8 cellular contexts compared by ENCODE assay signal in the genomic region with DNA sequence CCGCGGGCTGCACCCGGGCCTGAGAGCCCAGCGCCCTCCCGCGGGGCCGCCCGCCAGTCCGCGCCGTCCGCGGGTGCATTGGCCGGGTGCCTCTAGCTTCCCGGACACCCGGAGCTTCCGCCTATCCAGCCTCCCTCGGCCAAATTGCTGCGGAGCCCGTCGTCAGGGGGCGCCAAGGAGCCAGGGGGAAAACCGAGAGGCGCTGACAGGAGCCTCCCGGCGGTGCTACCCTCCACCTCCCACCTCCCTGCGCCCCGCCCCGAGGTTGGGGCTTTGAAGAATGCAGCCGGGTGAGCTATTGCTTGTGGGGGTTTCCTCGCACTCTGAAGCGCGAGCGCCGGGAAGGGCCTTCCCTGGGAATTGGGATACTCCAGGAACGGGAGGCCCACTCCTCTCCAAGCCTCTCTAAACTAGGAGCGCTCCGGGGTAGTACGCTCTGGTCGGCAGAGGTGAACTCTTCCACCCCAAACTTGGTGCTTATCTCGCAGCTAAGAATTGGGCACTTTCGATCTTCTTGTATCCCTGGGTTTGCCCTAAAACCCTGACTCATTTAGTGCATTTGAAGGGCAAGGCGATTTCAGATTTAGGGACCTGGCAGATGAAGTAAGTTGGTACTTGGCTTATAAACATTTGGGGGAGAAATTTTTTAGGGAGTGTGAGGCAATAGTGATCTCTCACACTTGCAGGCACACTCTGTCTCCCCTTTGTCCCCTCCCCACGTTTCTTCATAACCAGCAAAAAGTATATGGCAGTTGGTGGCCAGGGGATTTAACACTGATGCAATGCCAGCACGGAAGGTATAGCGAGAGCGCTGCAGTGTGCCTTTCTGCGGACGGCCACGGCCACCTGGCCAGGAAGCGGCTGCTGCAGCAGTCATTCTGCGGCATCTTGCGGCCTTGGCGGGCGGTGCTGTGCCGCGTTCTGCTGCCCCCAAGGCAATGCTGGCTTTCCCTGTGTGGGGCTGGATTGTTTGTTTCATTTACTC. TPM values are rescaled to one million over a fixed set of nuclear protein-coding genes. Genes with fewer than 3 reads are reported as not detected.
DNase-seq lines count a peak whose midpoint lies in the region; ATAC-seq, FAIRE-seq and TF ChIP-seq lines count a peak whose summit lies in the region.

No MANE protein-coding gene starts in this region.

- no peaks in the 10 kb centered on the region for H3K36me3 ChIP-seq in CD8-positive, alpha-beta T cell (ENCODE audit: insufficient read depth, low read length)
- no peaks in the 10 kb centered on the region for H3K36me3 ChIP-seq in endothelial cell of umbilical vein (ENCODE audit: control insufficient read depth in 2 of 2, extremely low read depth in 1 of 2, insufficient read depth in 2 of 2, low read length in 2 of 2)

- H3K9ac ChIP-seq in endothelial cell of umbilical vein (replicated peaks; ENCODE audit: extremely low read depth, insufficient read depth, low read length), result peak overlapping the region; percentile 65

- peak in 4 of 7 experiments; percentile 37 to 52 (median 42) for DNase-seq in CD8-positive, alpha-beta T cell
- DNase-seq in GM19239 (ENCODE audit: insufficient read length, low spot score) (peak; percentile 53), NCI-H526 (lab: John Stamatoyannopoulos, UW) (peak; percentile 48 to 89), endothelial cell of umbilical vein (ENCODE audit: low read depth, low spot score) (peak; percentile 83), mesothelial cell of epicardium (ENCODE audit: low spot score in 2 of 2, unreplicated experiment in 2 of 2) (peak; percentile 76 to 93)
- peak; percentile 81 for DNase-seq in activated CD8-positive, alpha-beta T cell treated with anti-CD3 and anti-CD28 coated beads for 36 hours
- peak; percentile 26 for DNase-seq in stimulated activated CD8-positive, alpha-beta memory T cell treated with anti-CD3 and anti-CD28 coated beads, Interleukin-7, amount 100 ng/mL, for 24 hours (ENCODE audit: low read depth)

- peak overlapping the region; percentile 98 for H3K4me2 ChIP-seq in endothelial cell of umbilical vein (ENCODE audit: insufficient read depth, low read length)

- peaks cover 7% of the 10 kb centered on the region for H3K27me3 ChIP-seq in CD8-positive, alpha-beta T cell (ENCODE audit: insufficient read depth, low read length)
- H3K27me3 ChIP-seq in endothelial cell of umbilical vein (ENCODE audit: control insufficient read depth in 2 of 2, insufficient read depth in 2 of 2, low read length in 2 of 2), result no peaks in the 10 kb centered on the region

- no peak for TF ChIP-seq CTCF in CD8-positive, alpha-beta T cell (IDR thresholded peaks at IDR 0.05)
- peak; percentile 64 for TF ChIP-seq CTCF in activated CD8-positive, alpha-beta T cell treated with anti-CD3 and anti-CD28 coated beads for 36 hours (IDR thresholded peaks at IDR 0.05)
- TF ChIP-seq CTCF in endothelial cell of umbilical vein (IDR thresholded peaks at IDR 0.05; ENCODE audit: extremely low read depth in 1 of 2, insufficient read depth in 1 of 2, low read depth in 1 of 2, low read length in 2 of 2), result peak; percentile 82 to 88
- peak; percentile 69 for TF ChIP-seq CTCF in mesothelial cell of epicardium (IDR thresholded peaks at IDR 0.05; ENCODE audit: unreplicated experiment)

- TSS peak; percentile 19 for BruUV-seq in endothelial cell of umbilical vein (replicated peaks; lab: Mats Ljungman, UMichigan)

- peaks cover 2% of the 10 kb centered on the region for H3K36me3 Mint-ChIP-seq in CD8-positive, alpha-beta T cell
- H3K36me3 Mint-ChIP-seq in activated CD8-positive, alpha-beta T cell treated with anti-CD3 and anti-CD28 coated beads for 36 hours (ENCODE audit: low read depth), result no peaks in the 10 kb centered on the region
- H3K36me3 Mint-ChIP-seq in mesothelial cell of epicardium, result no peaks in the 10 kb centered on the region

- peaks cover 62% of the 10 kb centered on the region for H3K27me3 Mint-ChIP-seq in CD8-positive, alpha-beta T cell (ENCODE audit: low read depth)
- H3K27me3 Mint-ChIP-seq in activated CD8-positive, alpha-beta T cell treated with anti-CD3 and anti-CD28 coated beads for 36 hours, result peaks cover 54% of the 10 kb centered on the region
- peaks cover 13% of the 10 kb centered on the region for H3K27me3 Mint-ChIP-seq in mesothelial cell of epicardium (ENCODE audit: low read depth)

- peak overlapping the region; percentile 99 for H2AFZ ChIP-seq in endothelial cell of umbilical vein (ENCODE audit: low read depth, low read length)

- intact Hi-C loops in CD8-positive, alpha-beta T cell (cut with DNase I, micrococcal nuclease), result no loop called here
- intact Hi-C loops in activated CD8-positive, alpha-beta T cell treated with anti-CD3 and anti-CD28 coated beads for 36 hours (cut with micrococcal nuclease), result loop anchor here (5.0 kb wide), 1 partner anchor 43 kb away; no protein-coding TSS in a partner anchor
- intact Hi-C loops in endothelial cell of umbilical vein (cut with micrococcal nuclease), result loop anchor here (1.0 to 10.0 kb wide), 8 partner anchors 51 to 361 kb away; a partner anchor contains a TSS

- CTCF ChIA-PET in CD8-positive, alpha-beta T cell (lab: Charles Lee), result interaction anchor here (0.5 to 1.2 kb wide), 3 partner anchors 51 to 361 kb away, joined by 3 to 4 read pairs (median 3); a partner anchor contains a TSS
- CTCF ChIA-PET in activated CD8-positive, alpha-beta T cell treated with anti-CD3 and anti-CD28 coated beads for 36 hours (lab: Charles Lee), result interaction anchor here (0.7 to 10.3 kb wide), 10 partner anchors 8 to 363 kb away, joined by 3 to 74 read pairs (median 4); a partner anchor contains a TSS
- CTCF ChIA-PET in endothelial cell of umbilical vein (lab: Charles Lee), result interaction anchor here (0.6 to 4.4 kb wide), 30 partner anchors 8 to 369 kb away, joined by 3 to 58 read pairs (median 4); a partner anchor contains a TSS

- H3K9me3 Mint-ChIP-seq in CD8-positive, alpha-beta T cell, result no peaks in the 10 kb centered on the region
- no peaks in the 10 kb centered on the region for H3K9me3 Mint-ChIP-seq in activated CD8-positive, alpha-beta T cell treated with anti-CD3 and anti-CD28 coated beads for 36 hours
- H3K9me3 Mint-ChIP-seq in mesothelial cell of epicardium, result no peaks in the 10 kb centered on the region

- no peaks in the 10 kb centered on the region for H3K79me2 ChIP-seq in endothelial cell of umbilical vein (ENCODE audit: control insufficient read depth, insufficient read depth, low read length)

- H3K4me1 Mint-ChIP-seq in CD8-positive, alpha-beta T cell (ENCODE audit: low read depth), result peaks cover 16% of the 10 kb centered on the region
- H3K4me1 Mint-ChIP-seq in activated CD8-positive, alpha-beta T cell treated with anti-CD3 and anti-CD28 coated beads for 36 hours (ENCODE audit: low read depth), result peaks cover 16% of the 10 kb centered on the region
- H3K4me1 Mint-ChIP-seq in mesothelial cell of epicardium, result peaks cover 42% of the 10 kb centered on the region

- peak overlapping the region; percentile 4 for H3K4me3 ChIP-seq in CD8-positive, alpha-beta T cell (ENCODE audit: low read depth, low read length)
- peak overlapping the region; percentile 43 to 83 (median 75) for H3K4me3 ChIP-seq in endothelial cell of umbilical vein (replicated peaks in 1 of 3; ENCODE audit: insufficient read depth in 1 of 3, low read depth in 1 of 3, low read length in 3 of 3)

- peak; percentile 34 for ATAC-seq in CD8-positive, alpha-beta T cell
- ATAC-seq in HG03439 (IDR thresholded peaks at IDR 0.05; ENCODE audit: unreplicated experiment), result peak; percentile 73
- peak; percentile 77 for ATAC-seq in activated CD8-positive, alpha-beta T cell treated with anti-CD3 and anti-CD28 coated beads for 36 hours

- no peak overlapping the region for H3K27ac Mint-ChIP-seq in CD8-positive, alpha-beta T cell
- H3K27ac Mint-ChIP-seq in activated CD8-positive, alpha-beta T cell treated with anti-CD3 and anti-CD28 coated beads for 36 hours, result no peak overlapping the region
- H3K27ac Mint-ChIP-seq in mesothelial cell of epicardium, result peak overlapping the region; percentile 95

- no peaks in the 10 kb centered on the region for H3K9me1 ChIP-seq in endothelial cell of umbilical vein (replicated peaks; ENCODE audit: control insufficient read depth, extremely low read depth, insufficient read depth, low read length)

- dilution Hi-C loops in endothelial cell of umbilical vein (cut with MboI; ENCODE audit: extremely low pct_ligation_motif_present, low sequenced_read_pairs), result no loop called here

- FAIRE-seq in GM19239 (lab: Jason Lieb, UNC) (peak; percentile 92), endothelial cell of umbilical vein (lab: Jason Lieb, UNC) (peak; percentile 4)

- H3K9me3 ChIP-seq in CD8-positive, alpha-beta T cell (ENCODE audit: low read length), result no peaks in the 10 kb centered on the region
- no peaks in the 10 kb centered on the region for H3K9me3 ChIP-seq in endothelial cell of umbilical vein (replicated peaks; ENCODE audit: control insufficient read depth, insufficient read depth, low read length)

- TF ChIP-seq POLR2A in endothelial cell of umbilical vein (IDR thresholded peaks at IDR 0.05; ENCODE audit: low read depth, low read length), result no peak

- POLR2A ChIA-PET in CD8-positive, alpha-beta T cell (lab: Charles Lee), result no interaction called here
- POLR2A ChIA-PET in activated CD8-positive, alpha-beta T cell treated with anti-CD3 and anti-CD28 coated beads for 36 hours (lab: Charles Lee), result interaction anchor here (0.6 kb wide), 1 partner anchor 123 kb away, joined by 3 read pairs; no protein-coding TSS in a partner anchor
- POLR2A ChIA-PET in endothelial cell of umbilical vein (lab: Charles Lee), result interaction anchor here (0.8 to 0.9 kb wide), 2 partner anchors 51 to 359 kb away, joined by 3 to 4 read pairs; no protein-coding TSS in a partner anchor

- H3K4me3 Mint-ChIP-seq in CD8-positive, alpha-beta T cell, result peak overlapping the region; percentile 76
- H3K4me3 Mint-ChIP-seq in activated CD8-positive, alpha-beta T cell treated with anti-CD3 and anti-CD28 coated beads for 36 hours, result peak overlapping the region; percentile 73
- H3K4me3 Mint-ChIP-seq in mesothelial cell of epicardium, result peak overlapping the region; percentile 80

- H3K27ac ChIP-seq in CD8-positive, alpha-beta T cell (ENCODE audit: low read depth, low read length), result no peak overlapping the region
- peak overlapping the region; percentile 52 for H3K27ac ChIP-seq in endothelial cell of umbilical vein (ENCODE audit: insufficient read depth, low read depth, low read length)

- no peaks in the 10 kb centered on the region for H4K20me1 ChIP-seq in endothelial cell of umbilical vein (replicated peaks; ENCODE audit: control insufficient read depth, extremely low read depth, insufficient read depth, low read length)

- peaks cover 14% of the 10 kb centered on the region for H3K4me1 ChIP-seq in CD8-positive, alpha-beta T cell (ENCODE audit: insufficient read depth, low read length)
- H3K4me1 ChIP-seq in endothelial cell of umbilical vein (ENCODE audit: control insufficient read depth, extremely low read depth, insufficient read depth, low read length), result peaks cover 16% of the 10 kb centered on the region

RNA-seq across cellular contexts. Expression of a gene that starts 0.6 kb away (rescaled TPM):
- not detected for total RNA-seq in CD8-positive, alpha-beta T cell
- not detected for total RNA-seq in activated CD8-positive, alpha-beta T cell treated with anti-CD3 and anti-CD28 coated beads for 36 hours
- total RNA-seq in endothelial cell of umbilical vein (0.35 and 0.66 TPM in 2 replicates), mesothelial cell of epicardium (6.6 to 8.1 TPM (median 7.6 TPM) in 3 replicates)
- 0.13 and 0.15 TPM in 2 replicates for polyA plus RNA-seq in endothelial cell of umbilical vein
- polyA plus RNA-seq in endothelial cell of umbilical vein (2011; cell fraction: cytosol; rRNA removed), result 0.37 and 0.38 TPM in 2 replicates
- 0.40 and 0.43 TPM in 2 replicates for polyA plus RNA-seq in endothelial cell of umbilical vein (2011; cell fraction: nucleus; rRNA removed)
- 1.1 and 1.4 TPM in 2 replicates for polyA plus RNA-seq in endothelial cell of umbilical vein (2012)
- polyA minus RNA-seq in endothelial cell of umbilical vein, result not detected in 2 replicates
- 0.31 TPM for polyA minus RNA-seq in endothelial cell of umbilical vein (2011; cell fraction: cytosol; rRNA and poly(A)+ RNA removed)
- polyA minus RNA-seq in endothelial cell of umbilical vein (2011; cell fraction: nucleus; rRNA and poly(A)+ RNA removed), result 0.14 TPM in 1 of 2 replicates, not detected in the other

Comparison
In these comparisons a context has a peak if more than half of its experiments do, and no peak if none do; other contexts are left out.
1. DNase-seq: peak in every context shown above with its lines; median percentile 84 in mesothelial cell of epicardium; 83 in endothelial cell of umbilical vein; 81 in activated CD8-positive, alpha-beta T cell treated with anti-CD3 and anti-CD28 coated beads for 36 hours; 68 in NCI-H526; 53 in GM19239; 42 in CD8-positive, alpha-beta T cell; 26 in stimulated activated CD8-positive, alpha-beta memory T cell treated with anti-CD3 and anti-CD28 coated beads, Interleukin-7, amount 100 ng/mL, for 24 hours.
2. intact Hi-C loops: an anchor here in activated CD8-positive, alpha-beta T cell treated with anti-CD3 and anti-CD28 coated beads for 36 hours (5.0 kb wide) and endothelial cell of umbilical vein (1.0 to 10.0 kb wide); none called in CD8-positive, alpha-beta T cell.